Comparison of ENCODE assay signal across 26 cellular contexts in the genomic region with DNA sequence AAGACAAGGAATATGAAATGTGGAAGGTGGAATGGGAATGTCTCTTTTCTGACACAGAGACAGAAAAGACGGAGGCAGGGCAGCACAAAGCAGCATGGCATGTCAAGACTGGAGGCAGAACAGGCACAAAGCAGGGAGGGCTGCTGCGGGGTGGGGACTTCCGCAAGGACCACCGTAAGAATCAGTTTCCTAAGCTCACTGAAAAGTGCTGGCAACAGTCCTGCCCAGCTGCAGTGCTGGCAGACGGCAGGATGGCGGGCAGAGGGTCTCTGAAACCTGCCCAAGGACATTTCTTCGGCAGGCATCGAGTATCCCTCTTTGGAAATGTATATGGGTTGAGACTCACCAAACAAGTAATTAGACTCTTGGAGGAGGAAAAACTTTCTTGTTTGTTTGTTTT. TPM values are rescaled to one million over a fixed set of nuclear protein-coding genes. Genes with fewer than 3 reads are reported as not detected.
DNase-seq lines count a peak whose midpoint lies in the region; ATAC-seq and TF ChIP-seq lines count a peak whose summit lies in the region.
"Had no signal": no experiment of that assay in that cellular context is flagged by ENCODE, and none has a peak within 500 bp of the region (broad histone marks: within the 10 kb centered on the region; RNA-seq: fewer than 3 reads in every experiment).

No MANE protein-coding gene starts in this region.

- H3K27ac Mint-ChIP-seq in CD14-positive monocyte = no peak overlapping the region
- H3K27ac Mint-ChIP-seq in GM23338 = no peak overlapping the region
- H3K27ac Mint-ChIP-seq: CD8-positive, alpha-beta T cell had no signal

- no peaks in the 10 kb centered on the region for H3K9me3 Mint-ChIP-seq in CD14-positive monocyte
- no peaks in the 10 kb centered on the region; the same call in 2 of the 3 replicates for H3K9me3 Mint-ChIP-seq in GM23338
- H3K9me3 Mint-ChIP-seq: CD8-positive, alpha-beta T cell had no signal

- no peaks in the 10 kb centered on the region for H3F3A ChIP-seq in GM23338 (replicated peaks; ENCODE audit: low read depth)

- H3K4me1 Mint-ChIP-seq in CD14-positive monocyte = no peaks in the 10 kb centered on the region
- H3K4me1 Mint-ChIP-seq in GM23338 = peaks cover 23% of the 10 kb centered on the region

- no peaks in the 10 kb centered on the region for H3K79me2 ChIP-seq in GM23338 (replicated peaks; ENCODE audit: insufficient read depth)

- no peaks in the 10 kb centered on the region for H3K9me3 ChIP-seq in tibial artery
- H3K9me3 ChIP-seq: Caco-2, SJCRH30 had no signal

- no peaks in the 10 kb centered on the region for H3K36me3 ChIP-seq in GM23338 (ENCODE audit: insufficient read depth)
- H3K36me3 ChIP-seq in tibial artery = no peaks in the 10 kb centered on the region
- H3K36me3 ChIP-seq: SJCRH30 had no signal

- no peaks in the 10 kb centered on the region for H4K20me1 ChIP-seq in GM23338 (replicated peaks; ENCODE audit: insufficient read depth)

- peak; percentile 10 for DNase-seq in CD14-positive monocyte (ENCODE audit: low spot score)
- DNase-seq in GM23338 (ENCODE audit: low spot score) = no peak
- no peak for DNase-seq in dorsolateral prefrontal cortex
- peak; percentile 54 for DNase-seq in posterior vena cava (ENCODE audit: low spot score)
- no peak for DNase-seq in NCI-H748 treated with DMSO at 0.1 percent for 48 hours (lab: John Stamatoyannopoulos, UW)
- DNase-seq in tibial artery = no peak
- no peak for DNase-seq in T-helper 1 cell
- DNase-seq: C1 segment of cervical spinal cord; Caco-2; CD8-positive, alpha-beta T cell; DMS 273 treated with DMSO at 0.1 percent for 48 hours; DND-41; Karpas-422; NCI-H1092; NCI-H1417 treated with DMSO at 0.1 percent for 48 hours; NCI-H187 treated with DMSO at 0.1 percent for 48 hours; NCI-H446; NCI-H524 treated with DMSO at 0.1 percent for 48 hours; NCI-H82; NK-92 treated with Interleukin-12 subunit alpha and Interleukin-12 subunit beta, amount 100 ng/mL, for 24 hours; PC-3; SJCRH30 had no signal

- H3K4me1 ChIP-seq in GM23338 (ENCODE audit: insufficient read depth) (no peaks in the 10 kb centered on the region), tibial artery (peaks cover 0 to 19% (median 11%) of the 10 kb centered on the region in 4 donors)

- H3K27me3 ChIP-seq in GM23338 (ENCODE audit: insufficient read depth) (no peaks in the 10 kb centered on the region), dorsolateral prefrontal cortex (no peaks in the 10 kb centered on the region), tibial artery (no peaks in the 10 kb centered on the region)

- H3K27ac ChIP-seq in GM23338 (ENCODE audit: low read depth) (no peak overlapping the region), dorsolateral prefrontal cortex (peak overlapping the region in 52 of 59 donors; percentile 8 to 99 (median 74)), tibial artery (no peak overlapping the region)
- H3K27ac ChIP-seq: HL-60, SJCRH30 had no signal

- no peak for ATAC-seq in GM23338
- no peak for ATAC-seq in GM21528 (IDR thresholded peaks at IDR 0.05; ENCODE audit: low FRiP score, unreplicated experiment)
- ATAC-seq: CD8-positive, alpha-beta T cell; PC-3; Right ventricle myocardium inferior had no signal

- no peaks in the 10 kb centered on the region for H3K9me2 ChIP-seq in GM23338 (ENCODE audit: insufficient read depth)

- H3K4me3 Mint-ChIP-seq in CD14-positive monocyte (no peak overlapping the region), GM23338 (no peak overlapping the region)
- H3K4me3 Mint-ChIP-seq: CD8-positive, alpha-beta T cell had no signal

- peak overlapping the region; percentile 7; the same call in 1 of the 2 replicates for H2AFZ ChIP-seq in GM23338

- H3K4me3 ChIP-seq in GM23338 (no peak overlapping the region), dorsolateral prefrontal cortex (no peak overlapping the region), tibial artery (no peak overlapping the region)
- H3K4me3 ChIP-seq: SJCRH30 had no signal

- TF ChIP-seq CTCF in CD14-positive monocyte (IDR thresholded peaks at IDR 0.05) = no peak
- TF ChIP-seq CTCF in GM23338 (conservative IDR thresholded peaks at IDR 0.05; ENCODE audit: low read depth in 2 of 2) = no peak
- TF ChIP-seq CTCF in dorsolateral prefrontal cortex (IDR thresholded peaks at IDR 0.05 in 54 of 56, conservative IDR thresholded peaks at IDR 0.05 in 2 of 56; ENCODE audit: low read depth in 1 of 56, partially characterized antibody in 56 of 56) = no peak
- TF ChIP-seq CTCF in tibial artery (IDR thresholded peaks at IDR 0.05) = no peak

- H3K27me3 Mint-ChIP-seq in CD14-positive monocyte (ENCODE audit: low read depth in 3 of 3) (peaks cover 3 to 11% (median 6%) of the 10 kb centered on the region in 3 donors), GM23338 (ENCODE audit: insufficient read depth, low read depth, poor library complexity) (peaks cover 12% of the 10 kb centered on the region)

- H3K36me3 Mint-ChIP-seq in CD14-positive monocyte = no peaks in the 10 kb centered on the region
- H3K36me3 Mint-ChIP-seq in GM23338 (ENCODE audit: low read depth) = no peaks in the 10 kb centered on the region
- H3K36me3 Mint-ChIP-seq: CD8-positive, alpha-beta T cell had no signal

- H3K4me2 ChIP-seq in GM23338 = no peak overlapping the region

- intact Hi-C loops in CD14-positive monocyte (cut with micrococcal nuclease) = no loop called here
- intact Hi-C loops in dorsolateral prefrontal cortex (cut with DNase I) = no loop called here
- intact Hi-C loops in posterior vena cava (cut with DNase I) = no loop called here
- intact Hi-C loops in tibial artery (cut with DNase I; ENCODE audit: low total_unique reads) = no loop called here

TF ChIP-seq in GM23338, 12 proteins besides CTCF, POLR2A, EP300 and RAD21 (continues in another document):
- TF ChIP-seq EZH2phosphoT487 (IDR thresholded peaks at IDR 0.05; ENCODE audit: unreplicated experiment) (no peak), CREB1 (CRISPR knock-in tag; IDR thresholded peaks at IDR 0.05; ENCODE audit: low read depth) (no peak), POLR2AphosphoS5 (IDR thresholded peaks at IDR 0.05; ENCODE audit: low read depth) (no peak), NANOG (IDR thresholded peaks at IDR 0.05; ENCODE audit: borderline replicate concordance) (no peak), ZNF114 (CRISPR knock-in tag; IDR thresholded peaks at IDR 0.05) (no peak)
- TF ChIP-seq, protein P1, sequence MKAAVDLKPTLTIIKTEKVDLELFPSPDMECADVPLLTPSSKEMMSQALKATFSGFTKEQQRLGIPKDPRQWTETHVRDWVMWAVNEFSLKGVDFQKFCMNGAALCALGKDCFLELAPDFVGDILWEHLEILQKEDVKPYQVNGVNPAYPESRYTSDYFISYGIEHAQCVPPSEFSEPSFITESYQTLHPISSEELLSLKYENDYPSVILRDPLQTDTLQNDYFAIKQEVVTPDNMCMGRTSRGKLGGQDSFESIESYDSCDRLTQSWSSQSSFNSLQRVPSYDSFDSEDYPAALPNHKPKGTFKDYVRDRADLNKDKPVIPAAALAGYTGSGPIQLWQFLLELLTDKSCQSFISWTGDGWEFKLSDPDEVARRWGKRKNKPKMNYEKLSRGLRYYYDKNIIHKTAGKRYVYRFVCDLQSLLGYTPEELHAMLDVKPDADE (IDR thresholded peaks at IDR 0.05) = no peak

RNA-seq across cellular contexts. Expression of a gene that starts 54.9 kb away (rescaled TPM):
- polyA plus RNA-seq in CD14-positive monocyte = not detected
- 0.47 TPM in 1 of 2 replicates, not detected in the other for total RNA-seq in GM23338 (2014; rRNA removed; shearing (Covaris generic))
- polyA plus RNA-seq in GM23338 (2016; fragmentation: Nextera tagmentation; extraction: Ambion mirVana) = 0.70 and 1.1 TPM in 2 replicates
- 10 to 100 TPM in 40 of 120 experiments, 1 to 10 TPM in 80; 1.5 to 44.2 (median 8.0) TPM for total RNA-seq in dorsolateral prefrontal cortex
- 1 to 10 TPM in 1 of 2 donors, under 1 TPM in 1; 0.38 to 1.2 TPM for total RNA-seq in posterior vena cava
- total RNA-seq: A673, Caco-2, PC-3, Right ventricle myocardium inferior had no signal

Comparison
In these comparisons a context has a peak if more than half of its experiments do, and no peak if none do; other contexts are left out.
1. DNase-seq: peak in CD14-positive monocyte (single experiment) and posterior vena cava (single experiment); none in GM23338 (single experiment), dorsolateral prefrontal cortex (0 of 10), NCI-H748 treated with DMSO at 0.1 percent for 48 hours (single experiment), tibial artery (0 of 2) and T-helper 1 cell (0 of 5).
2. H3K27ac ChIP-seq: peak in dorsolateral prefrontal cortex (52 of 59); none in GM23338 (single experiment) and tibial artery (0 of 2).